In genomic region chr2:13046557-13047165, GRCh38 we compare ENCODE assay signal across 9 cellular contexts.
A peak's percentile ranks its signal among the peaks of the same experiment; 100 is the strongest.
DNase-seq lines count a peak whose midpoint lies in the region; ATAC-seq and TF ChIP-seq lines count a peak whose summit lies in the region.
"Had no signal": no experiment of that assay in that cellular context is flagged by ENCODE, and none has a peak within 500 bp of the region (broad histone marks: within the 10 kb centered on the region; RNA-seq: fewer than 3 reads in every experiment).

No MANE protein-coding gene starts in this region.

- H3K27me3 Mint-ChIP-seq in CD4-positive, alpha-beta T cell = peaks cover 58% of the 10 kb centered on the region

- TF ChIP-seq CTCF in CD4-positive, alpha-beta T cell (IDR thresholded peaks at IDR 0.05) = peak; percentile 36
- TF ChIP-seq CTCF in VCaP (conservative IDR thresholded peaks at IDR 0.05) (peak; percentile 82), kidney epithelial cell (IDR thresholded peaks at IDR 0.05; ENCODE audit: insufficient read depth, low read length, poor library complexity, severe bottlenecking) (peak; percentile 29), mucosa of descending colon (IDR thresholded peaks at IDR 0.05) (no peak)

- H3K4me1 ChIP-seq in mucosa of descending colon (ENCODE audit: low read depth) = no peaks in the 10 kb centered on the region

- H3K9me3 Mint-ChIP-seq in CD4-positive, alpha-beta T cell = no peaks in the 10 kb centered on the region

- H3K4me3 Mint-ChIP-seq in CD4-positive, alpha-beta T cell = no peak overlapping the region

- H3K36me3 ChIP-seq in kidney epithelial cell (ENCODE audit: control insufficient read depth, insufficient read depth, low read length) (no peaks in the 10 kb centered on the region), mucosa of descending colon (ENCODE audit: low read depth) (no peaks in the 10 kb centered on the region)

- H3K36me3 Mint-ChIP-seq in CD4-positive, alpha-beta T cell (ENCODE audit: low read depth) = no peaks in the 10 kb centered on the region

- no peak overlapping the region for H3K27ac Mint-ChIP-seq in CD4-positive, alpha-beta T cell

- H3K4me3 ChIP-seq in kidney epithelial cell (ENCODE audit: low read depth, low read length) (no peak overlapping the region), mucosa of descending colon (no peak overlapping the region)

- H3K9me3 ChIP-seq in CD4-positive, alpha-beta T cell (ENCODE audit: control insufficient read depth, low read length) = no peaks in the 10 kb centered on the region
- no peaks in the 10 kb centered on the region for H3K9me3 ChIP-seq in mucosa of descending colon

- no peak for DNase-seq in CD4-positive, alpha-beta T cell
- DNase-seq in HS-5 (ENCODE audit: low read depth) (peak; percentile 11), kidney epithelial cell (ENCODE audit: low read depth) (no peak), NCI-H524 treated with DMSO at 0.1 percent for 48 hours (lab: John Stamatoyannopoulos, UW) (no peak), mucosa of descending colon (no peak)
- no peak for DNase-seq in activated naive CD4-positive, alpha-beta T cell (lab: John Stamatoyannopoulos, UW)
- DNase-seq: activated CD8-positive, alpha-beta memory T cell treated with anti-CD3 and anti-CD28 coated beads, Interleukin-2, amount 50 U/mL, for 48 hours had no signal

- H3K27ac ChIP-seq in CD4-positive, alpha-beta T cell (ENCODE audit: low read depth, low read length) = no peak overlapping the region
- H3K27ac ChIP-seq in VCaP = no peak overlapping the region

- POLR2A ChIA-PET in CD4-positive, alpha-beta T cell (lab: Charles Lee) = no interaction called here

- CTCF ChIA-PET in CD4-positive, alpha-beta T cell (lab: Charles Lee) = no interaction called here

- ATAC-seq in CD4-positive, alpha-beta T cell (ENCODE audit: poor library complexity) = no peak
- ATAC-seq in HG03378 (IDR thresholded peaks at IDR 0.05; ENCODE audit: unreplicated experiment) = no peak
- ATAC-seq in mucosa of descending colon = no peak

- peaks cover 7% of the 10 kb centered on the region for H3K27me3 ChIP-seq in CD4-positive, alpha-beta T cell (ENCODE audit: control insufficient read depth, insufficient read depth, low read length)
- H3K27me3 ChIP-seq in kidney epithelial cell (ENCODE audit: control insufficient read depth, insufficient read depth, low read length) = no peaks in the 10 kb centered on the region

- intact Hi-C loops in CD4-positive, alpha-beta T cell (cut with DNase I, micrococcal nuclease) = no loop called here
- intact Hi-C loops in mucosa of descending colon (cut with DNase I, micrococcal nuclease) = no loop called here

- no peaks in the 10 kb centered on the region for H3K4me1 Mint-ChIP-seq in CD4-positive, alpha-beta T cell (ENCODE audit: low read depth)
